8 cellular contexts compared by ENCODE assay signal in genomic region chr1:33347650-33347992, GRCh38. TPM values are rescaled to one million over a fixed set of nuclear protein-coding genes. Genes with fewer than 3 reads are reported as not detected.
DNase-seq lines count a peak whose midpoint lies in the region; ATAC-seq and TF ChIP-seq lines count a peak whose summit lies in the region.

No MANE protein-coding gene starts in this region.

- H3K27me3 ChIP-seq in ascending aorta (no peaks in the 10 kb centered on the region), kidney epithelial cell (ENCODE audit: control insufficient read depth, insufficient read depth, low read length) (no peaks in the 10 kb centered on the region), thoracic aorta (replicated peaks; ENCODE audit: insufficient read depth) (no peaks in the 10 kb centered on the region)

- H3K9me3 ChIP-seq in ascending aorta, result no peaks in the 10 kb centered on the region
- no peaks in the 10 kb centered on the region for H3K9me3 ChIP-seq in thoracic aorta

- peak overlapping the region; percentile 80 to 82 for H3K4me3 Mint-ChIP-seq in activated T-cell treated with anti-CD3 and anti-CD28 coated beads, Interleukin-2, amount 50 U/mL, for 72 hours

- no peaks in the 10 kb centered on the region for H3K27me3 Mint-ChIP-seq in activated T-cell treated with anti-CD3 and anti-CD28 coated beads, Interleukin-2, amount 50 U/mL, for 72 hours (ENCODE audit: low read depth)

- H3K27ac Mint-ChIP-seq in activated T-cell treated with anti-CD3 and anti-CD28 coated beads, Interleukin-2, amount 50 U/mL, for 72 hours, result no peak overlapping the region

- intact Hi-C loops in ascending aorta (cut with DNase I), result loop anchor here (1.0 to 10.0 kb wide), 4 partner anchors 14 to 1393 kb away; partner anchors contain the start of genes TRIM62 and ZSCAN20

- peaks cover 52% of the 10 kb centered on the region for H3K4me1 Mint-ChIP-seq in activated T-cell treated with anti-CD3 and anti-CD28 coated beads, Interleukin-2, amount 50 U/mL, for 72 hours (ENCODE audit: low read depth)

- peak overlapping the region; percentile 87 to 99 for H3K4me3 ChIP-seq in ascending aorta
- peak overlapping the region; percentile 75 for H3K4me3 ChIP-seq in kidney epithelial cell (ENCODE audit: low read depth, low read length)
- H3K4me3 ChIP-seq in thoracic aorta, result peak overlapping the region; percentile 96

- H3K9me3 Mint-ChIP-seq in activated T-cell treated with anti-CD3 and anti-CD28 coated beads, Interleukin-2, amount 50 U/mL, for 72 hours, result no peaks in the 10 kb centered on the region

- H3K36me3 ChIP-seq in ascending aorta, result peaks cover 4 to 20% of the 10 kb centered on the region in 2 donors
- no peaks in the 10 kb centered on the region for H3K36me3 ChIP-seq in kidney epithelial cell (ENCODE audit: control insufficient read depth, insufficient read depth, low read length)
- peaks cover 2% of the 10 kb centered on the region for H3K36me3 ChIP-seq in thoracic aorta

- H3K36me3 Mint-ChIP-seq in activated T-cell treated with anti-CD3 and anti-CD28 coated beads, Interleukin-2, amount 50 U/mL, for 72 hours (ENCODE audit: insufficient read depth in 2 of 2), result peaks cover 0 to 8% of the 10 kb centered on the region in 2 donors

- H3K4me1 ChIP-seq in ascending aorta, result peaks cover 16 to 46% of the 10 kb centered on the region in 2 donors
- peaks cover 43 to 60% of the 10 kb centered on the region in 2 donors for H3K4me1 ChIP-seq in thoracic aorta (ENCODE audit: control insufficient read depth in 1 of 2, low read depth in 2 of 2)

- no peak for ATAC-seq in activated T-cell treated with anti-CD3 and anti-CD28 coated beads, Interleukin-2, amount 50 U/mL, for 72 hours (replicated peaks in 1 of 2)
- ATAC-seq in thoracic aorta (ENCODE audit: insufficient number of reproducible peaks, low FRiP score, low read depth) (no peak), GM18498 (IDR thresholded peaks at IDR 0.05; ENCODE audit: unreplicated experiment) (no peak), GM18517 (IDR thresholded peaks at IDR 0.05; ENCODE audit: unreplicated experiment) (no peak), GM18870 (IDR thresholded peaks at IDR 0.05; ENCODE audit: unreplicated experiment) (no peak)

- no peak for TF ChIP-seq CTCF in ascending aorta (IDR thresholded peaks at IDR 0.05)
- no peak for TF ChIP-seq CTCF in kidney epithelial cell (IDR thresholded peaks at IDR 0.05; ENCODE audit: insufficient read depth, low read length, poor library complexity, severe bottlenecking)
- TF ChIP-seq CTCF in thoracic aorta (IDR thresholded peaks at IDR 0.05), result no peak

- H3K27ac ChIP-seq in ascending aorta (peak overlapping the region; percentile 91 to 100), thoracic aorta (peak overlapping the region; percentile 95 to 97)

- no peak for DNase-seq in activated T-cell treated with anti-CD3 and anti-CD28 coated beads, Interleukin-2, amount 50 U/mL, for 72 hours
- no peak for DNase-seq in activated T-cell treated with anti-CD3 and anti-CD28 coated beads, Interleukin-2, amount 50 U/mL, for 1 hour
- no peak for DNase-seq in ascending aorta (ENCODE audit: low spot score in 2 of 2)
- no peak for DNase-seq in kidney epithelial cell (ENCODE audit: low read depth)
- no peak for DNase-seq in thoracic aorta (ENCODE audit: low spot score)

RNA-seq across cellular contexts. Expression of gene A3GALT2, which starts 26.7 kb away (rescaled TPM):
- total RNA-seq in activated T-cell treated with anti-CD3 and anti-CD28 coated beads, Interleukin-2, amount 50 U/mL, for 72 hours, result not detected
- total RNA-seq in ascending aorta (not detected), kidney epithelial cell (not detected in 2 replicates), thoracic aorta (under 1 TPM; 0.54 to 0.71 TPM)
